ENCODE assay signal across 25 cellular contexts in genomic region chr6:49406241-49406970, GRCh38. TPM values are rescaled to one million over a fixed set of nuclear protein-coding genes. Genes with fewer than 3 reads are reported as not detected.
DNase-seq lines count a peak whose midpoint lies in the region; ATAC-seq, FAIRE-seq and TF ChIP-seq lines count a peak whose summit lies in the region.
"Had no signal": no experiment of that assay in that cellular context is flagged by ENCODE, and none has a peak within 500 bp of the region (broad histone marks: within the 10 kb centered on the region; RNA-seq: fewer than 3 reads in every experiment).

No MANE protein-coding gene starts in this region.

- FAIRE-seq in HTR-8/SVneo (lab: Jason Lieb, UNC), result peak; percentile 57

- H4K20me1 ChIP-seq in fibroblast of lung (ENCODE audit: control insufficient read depth, extremely low read depth, insufficient read depth, low read length), result no peaks in the 10 kb centered on the region

- H3K4me3 ChIP-seq in fibroblast of lung (replicated peaks in 1 of 4; ENCODE audit: control extremely low read depth in 1 of 4, insufficient read depth in 1 of 4, low read depth in 3 of 4, low read length in 4 of 4) (no peak overlapping the region), retinal pigment epithelial cell (ENCODE audit: low read length) (no peak overlapping the region)
- H3K4me3 ChIP-seq: HAP-1, suprapubic skin had no signal

- no peak overlapping the region for H3K27ac ChIP-seq in fibroblast of lung (ENCODE audit: insufficient read depth, low read length)
- H3K27ac ChIP-seq: parathyroid adenoma, RWPE1, suprapubic skin, WERI-Rb-1 had no signal

- no peak overlapping the region for H3K9ac ChIP-seq in fibroblast of lung (ENCODE audit: insufficient read depth, low read length)
- H3K9ac ChIP-seq: parathyroid adenoma had no signal

- H3K79me2 ChIP-seq in fibroblast of lung (ENCODE audit: control insufficient read depth, insufficient read depth, low read length), result no peaks in the 10 kb centered on the region
- H3K79me2 ChIP-seq: parathyroid adenoma had no signal

- H3K9me3 ChIP-seq in fibroblast of lung (ENCODE audit: control insufficient read depth, insufficient read depth, low read depth, low read length), result no peaks in the 10 kb centered on the region
- H3K9me3 ChIP-seq: HAP-1, suprapubic skin had no signal

- no peaks in the 10 kb centered on the region for H3K36me3 ChIP-seq in fibroblast of lung (ENCODE audit: control insufficient read depth, insufficient read depth, low read length)
- H3K36me3 ChIP-seq: HAP-1, suprapubic skin, WERI-Rb-1 had no signal

- peak overlapping the region; percentile 33 for H2AFZ ChIP-seq in fibroblast of lung (ENCODE audit: low read length)
- H2AFZ ChIP-seq: parathyroid adenoma had no signal

- DNase-seq in HTR-8/SVneo (ENCODE audit: insufficient read length, low spot score) (no peak), NCI-H446 (lab: John Stamatoyannopoulos, UW) (peak; percentile 36 to 54), fibroblast of lung (ENCODE audit: low read depth in 2 of 2) (peak; percentile 8 to 21), retinal pigment epithelial cell (ENCODE audit: low read depth) (peak; percentile 94), NCI-H774 (lab: John Stamatoyannopoulos, UW) (no peak)
- no peak for DNase-seq in activated CD4-positive, alpha-beta T cell treated with anti-CD3 and anti-CD28 coated beads, Interleukin-2, amount 50 U/mL, for 4 hours
- DNase-seq: activated CD4-positive, alpha-beta T cell treated with anti-CD3 and anti-CD28 coated beads, Interleukin-2, amount 50 U/mL, for 48 hours; activated CD8-positive, alpha-beta memory T cell treated with anti-CD3 and anti-CD28 coated beads, Interleukin-2, amount 50 U/mL, for 48 hours; activated naive CD8-positive, alpha-beta T cell treated with anti-CD3 and anti-CD28 coated beads for 36 hours; CD4-positive, alpha-beta memory T cell; DMS 273 treated with DMSO at 0.1 percent for 48 hours; effector CD4-positive, alpha-beta T cell; KG1; left colon; mesenchymal stem cell; MV-4-11; naive thymus-derived CD4-positive, alpha-beta T cell; NCI-H187 treated with DMSO at 0.1 percent for 48 hours; WERI-Rb-1 had no signal

- H3K4me2 ChIP-seq in fibroblast of lung (ENCODE audit: extremely low read depth, insufficient read depth, low read length), result no peak overlapping the region

- no peaks in the 10 kb centered on the region for H3K27me3 ChIP-seq in fibroblast of lung (ENCODE audit: control insufficient read depth, insufficient read depth, low read length)
- H3K27me3 ChIP-seq: suprapubic skin had no signal

- TF ChIP-seq CTCF in fibroblast of lung (conservative IDR thresholded peaks at IDR 0.05 in 1 of 2, IDR thresholded peaks at IDR 0.05 in 1 of 2; ENCODE audit: low read depth in 1 of 2, low read length in 2 of 2) (no peak), retinal pigment epithelial cell (conservative IDR thresholded peaks at IDR 0.05; ENCODE audit: low read depth, low read length) (peak; percentile 23)

- no peak for ATAC-seq in HG02588 (IDR thresholded peaks at IDR 0.05; ENCODE audit: unreplicated experiment)
- ATAC-seq: left colon; naive thymus-derived CD4-positive, alpha-beta T cell; SK-N-SH treated with all-trans-retinoic acid at 6 μM for 48 hours had no signal

- H3K4me1 ChIP-seq in fibroblast of lung (ENCODE audit: control insufficient read depth, extremely low read depth, insufficient read depth, low read length), result no peaks in the 10 kb centered on the region
- H3K4me1 ChIP-seq: HAP-1, parathyroid adenoma, suprapubic skin had no signal

RNA-seq across cellular contexts. Expression of gene MMUT, which starts 56.6 kb away (rescaled TPM):
- total RNA-seq in fibroblast of lung, result 16.7 and 20.8 TPM in 2 replicates
- polyA plus RNA-seq in fibroblast of lung, result 22.5 and 28.0 TPM in 2 replicates
- 18.5 and 19.4 TPM in 2 replicates for polyA plus RNA-seq in fibroblast of lung (2012)
- polyA minus RNA-seq in fibroblast of lung (ENCODE audit: low replicate concordance), result 6.0 and 7.1 TPM in 2 replicates

RNA-seq across cellular contexts. Expression of gene CENPQ, which starts 56.8 kb away (rescaled TPM):
- 4.6 and 5.3 TPM in 2 replicates for total RNA-seq in fibroblast of lung
- polyA plus RNA-seq in fibroblast of lung, result 7.3 and 12.0 TPM in 2 replicates
- 4.5 and 7.6 TPM in 2 replicates for polyA plus RNA-seq in fibroblast of lung (2012)
- not detected in 2 replicates for polyA minus RNA-seq in fibroblast of lung (ENCODE audit: low replicate concordance)

Comparison
In these comparisons a context has a peak if more than half of its experiments do, and no peak if none do; other contexts are left out.
1. DNase-seq: peak in NCI-H446 (2 of 2), fibroblast of lung (2 of 2) and retinal pigment epithelial cell (single experiment); none in HTR-8/SVneo (single experiment), NCI-H774 (single experiment) and activated CD4-positive, alpha-beta T cell treated with anti-CD3 and anti-CD28 coated beads, Interleukin-2, amount 50 U/mL, for 4 hours (0 of 2).